Comparison of ENCODE assay signal across 16 cellular contexts in the genomic region with DNA sequence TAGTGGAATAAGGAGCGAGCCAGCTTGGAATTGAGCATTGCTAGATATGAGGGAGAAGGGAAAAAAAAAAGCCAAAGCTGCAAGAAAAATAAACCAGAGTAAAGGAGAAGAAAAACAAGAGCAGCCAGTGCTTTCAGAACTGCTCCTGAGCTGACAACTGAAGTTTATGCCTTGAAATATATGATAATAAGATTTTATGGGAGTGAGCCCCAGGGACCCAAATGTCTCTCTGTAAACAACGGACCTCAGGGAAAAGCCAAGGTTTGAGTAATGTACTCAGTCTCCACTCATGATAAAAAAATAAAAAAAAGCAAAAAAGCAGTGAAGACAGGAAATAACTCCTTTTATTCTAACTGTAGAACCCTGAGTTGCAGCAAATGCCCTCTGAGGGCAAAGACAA.
DNase-seq lines count a peak whose midpoint lies in the region; ATAC-seq, FAIRE-seq and TF ChIP-seq lines count a peak whose summit lies in the region.
"Had no signal": no experiment of that assay in that cellular context is flagged by ENCODE, and none has a peak within 500 bp of the region (broad histone marks: within the 10 kb centered on the region; RNA-seq: fewer than 3 reads in every experiment).

No MANE protein-coding gene starts in this region.

- H3K79me1 ChIP-seq in mesenchymal stem cell (replicated peaks; ENCODE audit: low read length, poor library complexity, severe bottlenecking) = no peaks in the 10 kb centered on the region

- H3K14ac ChIP-seq in mesenchymal stem cell (ENCODE audit: low read length in 2 of 2) = no peak overlapping the region

- H3K36me3 ChIP-seq in A673 (ENCODE audit: insufficient read depth, low read length, poor library complexity, severe bottlenecking) = no peaks in the 10 kb centered on the region
- H3K36me3 ChIP-seq in GM12878 (ENCODE audit: control insufficient read depth in 2 of 2, insufficient read depth in 2 of 2, low read length in 1 of 2) = no peaks in the 10 kb centered on the region
- no peaks in the 10 kb centered on the region for H3K36me3 ChIP-seq in mesenchymal stem cell (ENCODE audit: control insufficient read depth in 1 of 2, insufficient read depth in 2 of 2, low read depth in 1 of 2, low read length in 2 of 2)
- H3K36me3 ChIP-seq: left lung, thyroid gland had no signal

- H4K8ac ChIP-seq in mesenchymal stem cell (ENCODE audit: low read length) = no peak overlapping the region

- no peak for ATAC-seq in GM12878
- ATAC-seq: GM23338, right cardiac atrium had no signal

- 100% methylated on average over 2 of the region's 2 CpGs for WGBS in GM12878 (ENCODE audit: insufficient coverage, insufficient replicate concordance, low lambda C conversion rate, missing lambda C conversion rate)
- 67% methylated on average over 1 of the region's 2 CpGs for WGBS in mesenchymal stem cell

- no peak overlapping the region for H2AK5ac ChIP-seq in mesenchymal stem cell (ENCODE audit: low read length, severe bottlenecking)

- TF ChIP-seq POLR2A in GM12878 (IDR thresholded peaks at IDR 0.05; ENCODE audit: low read depth, low read length) = no peak

- H3K27ac ChIP-seq in A673 (ENCODE audit: low read depth, low read length, poor library complexity, severe bottlenecking) (peak overlapping the region; percentile 87), GM12878 (ENCODE audit: control insufficient read depth, insufficient read depth) (peak overlapping the region; percentile 74; the same call in 1 of the 2 replicates), mesenchymal stem cell (ENCODE audit: low read length, poor library complexity, severe bottlenecking) (peak overlapping the region; percentile 48)
- H3K27ac ChIP-seq: left lung, thyroid gland had no signal

- H3K4me1 ChIP-seq in A673 (ENCODE audit: insufficient read depth, low read length, poor library complexity, severe bottlenecking) (peaks cover 79% of the 10 kb centered on the region), GM12878 (ENCODE audit: control insufficient read depth, insufficient read depth, low read length) (peaks cover 46% of the 10 kb centered on the region), mesenchymal stem cell (ENCODE audit: control insufficient read depth, insufficient read depth, low read depth, low read length) (peaks cover 5% of the 10 kb centered on the region)

- H3K27me3 ChIP-seq in A673 (replicated peaks; ENCODE audit: insufficient read depth, low read depth, low read length, poor library complexity) = no peaks in the 10 kb centered on the region
- no peaks in the 10 kb centered on the region for H3K27me3 ChIP-seq in GM12878 (replicated peaks in 1 of 2; ENCODE audit: control insufficient read depth in 2 of 2, insufficient read depth in 2 of 2, low read length in 1 of 2)
- no peaks in the 10 kb centered on the region for H3K27me3 ChIP-seq in mesenchymal stem cell (ENCODE audit: control insufficient read depth in 1 of 2, insufficient read depth in 1 of 2, low read length in 2 of 2)
- H3K27me3 ChIP-seq: left lung, thyroid gland had no signal

- no peaks in the 10 kb centered on the region for H4K20me1 ChIP-seq in GM12878 (ENCODE audit: control insufficient read depth, insufficient read depth)

- no peak overlapping the region for H2AFZ ChIP-seq in GM12878 (ENCODE audit: control insufficient read depth, low read depth, low read length)
- no peak overlapping the region for H2AFZ ChIP-seq in mesenchymal stem cell (ENCODE audit: low read depth, low read length)
- H2AFZ ChIP-seq: GM23338 had no signal

- no peak overlapping the region for H2BK5ac ChIP-seq in mesenchymal stem cell (ENCODE audit: low read depth, low read length, poor library complexity, severe bottlenecking)

- no peak overlapping the region for H2BK12ac ChIP-seq in mesenchymal stem cell (ENCODE audit: low read length in 2 of 2)

- H3K9me3 ChIP-seq in A673 (ENCODE audit: low read depth, low read length, poor library complexity, severe bottlenecking) = no peaks in the 10 kb centered on the region
- no peaks in the 10 kb centered on the region for H3K9me3 ChIP-seq in GM12878 (replicated peaks; ENCODE audit: control insufficient read depth, insufficient read depth, low read length)
- H3K9me3 ChIP-seq in mesenchymal stem cell (ENCODE audit: control insufficient read depth, low read length) = no peaks in the 10 kb centered on the region
- H3K9me3 ChIP-seq: left lung, thyroid gland had no signal

- TF ChIP-seq CTCF in A673 (conservative IDR thresholded peaks at IDR 0.05; ENCODE audit: low read depth, low read length) (no peak), GM12878 (IDR thresholded peaks at IDR 0.05 in 2 of 3, conservative IDR thresholded peaks at IDR 0.05 in 1 of 3; ENCODE audit: control insufficient read depth in 2 of 3, extremely low read depth in 1 of 3, insufficient read depth in 1 of 3, low read depth in 3 of 3, low read length in 3 of 3) (no peak), GM10248 (IDR thresholded peaks at IDR 0.05; ENCODE audit: control extremely low read depth, extremely low read depth, low read depth, missing control alignments) (no peak)

- H3K4me2 ChIP-seq in GM12878 (ENCODE audit: control insufficient read depth, insufficient read depth) = no peak overlapping the region
- H3K4me2 ChIP-seq in mesenchymal stem cell (ENCODE audit: low read length, poor library complexity, severe bottlenecking) = no peak overlapping the region
- H3K4me2 ChIP-seq: GM23338 had no signal

- RAD21 ChIA-PET in GM12878 (lab: Charles Lee; ENCODE audit: unreplicated experiment) = interaction anchor here (0.9 to 2.9 kb wide), 3 partner anchors 12 to 127 kb away, joined by 3 to 12 read pairs (median 4); no protein-coding TSS in a partner anchor

- POLR2A ChIA-PET in A673 (lab: Charles Lee; ENCODE audit: low non-redundant PET) (interaction anchor here (0.6 kb wide), 3 partner anchors 11 to 301 kb away, joined by 3 to 4 read pairs (median 3); no protein-coding TSS in a partner anchor), HEK293T (lab: Yijun Ruan, JAX) (no interaction called here), GM12878 (lab: Charles Lee) (interaction anchor here (0.6 to 1.2 kb wide), 6 partner anchors 13 to 290 kb away, joined by 3 to 5 read pairs (median 3); no protein-coding TSS in a partner anchor), GM10248 (lab: Yijun Ruan, JAX) (no interaction called here)

- no peak overlapping the region for H4K91ac ChIP-seq in mesenchymal stem cell (ENCODE audit: low read length)

- CTCF ChIA-PET in A673 (lab: Charles Lee) (interaction anchor here (0.6 kb wide), 3 partner anchors 73 to 553 kb away, joined by 3 to 10 read pairs (median 5); no protein-coding TSS in a partner anchor), HEK293T (lab: Yijun Ruan, JAX) (interaction anchor here (0.6 to 3.4 kb wide), 8 partner anchors 12 to 1150 kb away, joined by 3 to 13 read pairs (median 4); no protein-coding TSS in a partner anchor), GM12878 (lab: Yijun Ruan, JAX) (interaction anchor here (0.6 to 20.3 kb wide), 9 partner anchors 10 to 439 kb away, joined by 3 to 220 read pairs (median 4); no protein-coding TSS in a partner anchor), GM10248 (lab: Yijun Ruan, JAX) (interaction anchor here (1.0 to 1.2 kb wide), 2 partner anchors 215 to 259 kb away, joined by 3 read pairs; no protein-coding TSS in a partner anchor)

- no peak overlapping the region for H2BK120ac ChIP-seq in mesenchymal stem cell (ENCODE audit: low read depth, low read length)

- in situ Hi-C loops in GM12878 (cut with MboI) = no loop called here

- SMC1A ChIA-PET in GM12878 (lab: Charles Lee; ENCODE audit: uncharacterized antibody, unreplicated experiment) = interaction anchor here (0.6 to 2.9 kb wide), 11 partner anchors 9 to 161 kb away, joined by 3 to 15 read pairs (median 4); no protein-coding TSS in a partner anchor

- H3K9ac ChIP-seq in GM12878 (ENCODE audit: control insufficient read depth, insufficient read depth, low read length) = no peak overlapping the region
- peak overlapping the region; percentile 64 for H3K9ac ChIP-seq in mesenchymal stem cell (ENCODE audit: low read length)

- H2BK15ac ChIP-seq in mesenchymal stem cell (ENCODE audit: low read depth, poor library complexity, severe bottlenecking) = no peak overlapping the region

- peak; percentile 41 for DNase-seq in A673 (ENCODE audit: low spot score)
- no peak for DNase-seq in HEK293T (ENCODE audit: extremely low spot score)
- DNase-seq in GM12878 (ENCODE audit: low read depth, low spot score) = no peak
- no peak for DNase-seq in mesenchymal stem cell
- DNase-seq in foreskin melanocyte = no peak
- no peak for DNase-seq in GM10248 (ENCODE audit: extremely low spot score)
- no peak for DNase-seq in NCI-H1694 treated with DMSO at 0.1 percent for 48 hours (lab: John Stamatoyannopoulos, UW)
- DNase-seq in activated CD8-positive, alpha-beta memory T cell treated with anti-CD3 and anti-CD28 coated beads, Interleukin-2, amount 50 U/mL, for 48 hours = no peak
- DNase-seq: activated CD4-positive, CD25-positive, alpha-beta regulatory T cell treated with anti-CD3 and anti-CD28 coated beads, Interleukin-2, amount 50 U/mL, for 72 hours; activated CD8-positive, alpha-beta memory T cell treated with anti-CD3 and anti-CD28 coated beads for 24 hours; left lung; NCI-H146; right cardiac atrium; T1000; thyroid gland had no signal

- no peaks in the 10 kb centered on the region for H3K79me2 ChIP-seq in GM12878 (ENCODE audit: control insufficient read depth, insufficient read depth, low read length)

- H3K4ac ChIP-seq in mesenchymal stem cell (ENCODE audit: low read depth in 1 of 2, low read length in 2 of 2) = peak overlapping the region in 1 of 2 experiments; percentile 64

- no peak for TF ChIP-seq EP300 in GM12878 (IDR thresholded peaks at IDR 0.05; ENCODE audit: borderline replicate concordance in 1 of 2, control insufficient read depth in 1 of 2, low read depth in 2 of 2, low read length in 2 of 2)

- peak overlapping the region in 1 of 2 experiments; percentile 86 for H3K18ac ChIP-seq in mesenchymal stem cell (ENCODE audit: low read depth in 1 of 2, low read length in 2 of 2)

- H3K4me3 ChIP-seq in A673 (ENCODE audit: low read depth, low read length, poor library complexity, severe bottlenecking) = no peak overlapping the region
- H3K4me3 ChIP-seq in GM12878 = no peak overlapping the region
- no peak overlapping the region for H3K4me3 ChIP-seq in mesenchymal stem cell (ENCODE audit: insufficient read depth in 1 of 2, low read depth in 1 of 2, low read length in 2 of 2)
- H3K4me3 ChIP-seq: GM23338, left lung, thyroid gland had no signal

- no peak for TF ChIP-seq RAD21 in GM12878 (IDR thresholded peaks at IDR 0.05; ENCODE audit: insufficient read depth, low read depth, low read length)

- BruUV-seq in A673 (replicated peaks; lab: Mats Ljungman, UMichigan) (no TSS peak), GM12878 (replicated peaks; lab: Mats Ljungman, UMichigan) (no TSS peak)

- intact Hi-C loops in A673 (cut with micrococcal nuclease; ENCODE audit: unreplicated experiment) (no loop called here), GM12878 (cut with micrococcal nuclease; ENCODE audit: unreplicated experiment) (no loop called here)

- no peak overlapping the region for H3K23ac ChIP-seq in mesenchymal stem cell (ENCODE audit: low read length in 2 of 2)

- no peak for FAIRE-seq in GM12878 (lab: Jason Lieb, UNC)

TF ChIP-seq in HEK293T, 16 proteins besides CTCF, POLR2A, EP300 and RAD21 (continues in another document):
- peak; percentile 72 for TF ChIP-seq CTBP1 (IDR thresholded peaks at IDR 0.05; ENCODE audit: borderline replicate concordance)

TF ChIP-seq in GM12878, 131 proteins besides CTCF, POLR2A, EP300 and RAD21 (continues in another document):
- TF ChIP-seq WRNIP1 (IDR thresholded peaks at IDR 0.05; ENCODE audit: borderline replicate concordance, low read depth, low read length) (no peak), YBX1 (IDR thresholded peaks at IDR 0.05) (no peak)

Comparison
In these comparisons a context has a peak if more than half of its experiments do, and no peak if none do; other contexts are left out.
1. POLR2A ChIA-PET loops: an anchor here in A673 (0.6 kb wide) and GM12878 (0.6 to 1.2 kb wide); none called in HEK293T and GM10248.